2 cellular contexts compared by ENCODE assay signal in genomic region chr1:40248429-40248828, GRCh38.
TF ChIP-seq lines count a peak whose summit lies in the region.

No MANE protein-coding gene starts in this region.

TF ChIP-seq in IMR-90, 13 proteins besides CTCF, POLR2A, EP300 and RAD21:
- TF ChIP-seq CHD1 (IDR thresholded peaks at IDR 0.05; ENCODE audit: low read depth, low read length): no peak
- no peak for TF ChIP-seq RCOR1 (IDR thresholded peaks at IDR 0.05; ENCODE audit: insufficient replicate concordance, low read length)
- TF ChIP-seq CEBPB (IDR thresholded peaks at IDR 0.05; ENCODE audit: low read depth, low read length): no peak
- no peak for TF ChIP-seq MAFK (IDR thresholded peaks at IDR 0.05; ENCODE audit: low read depth, low read length)
- no peak for TF ChIP-seq SMC3 (IDR thresholded peaks at IDR 0.05; ENCODE audit: low read depth, low read length)
- TF ChIP-seq MAZ (IDR thresholded peaks at IDR 0.05; ENCODE audit: borderline replicate concordance, low read depth, low read length): no peak
- no peak for TF ChIP-seq MXI1 (IDR thresholded peaks at IDR 0.05; ENCODE audit: borderline replicate concordance, low read depth, low read length)
- no peak for TF ChIP-seq NFE2L2 (IDR thresholded peaks at IDR 0.05; ENCODE audit: low read depth, low read length)
- no peak for TF ChIP-seq RFX5 (IDR thresholded peaks at IDR 0.05; ENCODE audit: low read depth, low read length)
- no peak for TF ChIP-seq ELK1 (IDR thresholded peaks at IDR 0.05; ENCODE audit: borderline replicate concordance, low read depth, low read length)
- TF ChIP-seq BHLHE40 (IDR thresholded peaks at IDR 0.05; ENCODE audit: low read depth, low read length): no peak
- TF ChIP-seq USF2 (IDR thresholded peaks at IDR 0.05; ENCODE audit: low read depth, low read length): no peak
- TF ChIP-seq FOS (IDR thresholded peaks at IDR 0.05; ENCODE audit: low read depth, low read length): no peak

TF ChIP-seq in K562, 482 proteins besides CTCF, POLR2A, EP300 and RAD21 (continues in another document):
- no peak for TF ChIP-seq SAFB2 (IDR thresholded peaks at IDR 0.05; ENCODE audit: borderline replicate concordance, low read depth, low read length, severe bottlenecking)
- TF ChIP-seq RAD51 (IDR thresholded peaks at IDR 0.05; ENCODE audit: borderline replicate concordance, low read depth): no peak
- TF ChIP-seq GTF3C2 (IDR thresholded peaks at IDR 0.05; ENCODE audit: borderline replicate concordance, extremely low read depth, insufficient read length): no peak
- TF ChIP-seq MEIS2 (IDR thresholded peaks at IDR 0.05; ENCODE audit: partially characterized antibody): peak; percentile 3
- TF ChIP-seq CEBPZ (IDR thresholded peaks at IDR 0.05; ENCODE audit: borderline replicate concordance, low read depth, low read length): no peak
- no peak for TF ChIP-seq RHOXF2B (CRISPR knock-in tag; conservative IDR thresholded peaks at IDR 0.05)
- no peak for TF ChIP-seq SRSF9 (IDR thresholded peaks at IDR 0.05; ENCODE audit: borderline replicate concordance, low read depth, low read length)
- no peak for TF ChIP-seq HINFP (tag; conservative IDR thresholded peaks at IDR 0.05; ENCODE audit: low read depth)
- no peak for TF ChIP-seq SNIP1 (IDR thresholded peaks at IDR 0.05; ENCODE audit: low read depth)
- no peak for TF ChIP-seq DNMT1 (IDR thresholded peaks at IDR 0.05)
- no peak for TF ChIP-seq XRCC3 (IDR thresholded peaks at IDR 0.05)
- TF ChIP-seq POLR2B (IDR thresholded peaks at IDR 0.05; ENCODE audit: low read depth, partially characterized antibody): no peak
- TF ChIP-seq ZBTB49 (CRISPR knock-in tag; IDR thresholded peaks at IDR 0.05; ENCODE audit: borderline replicate concordance): no peak
- no peak for TF ChIP-seq ERF (CRISPR knock-in tag; IDR thresholded peaks at IDR 0.05)
- TF ChIP-seq ZNF561 (CRISPR knock-in tag; conservative IDR thresholded peaks at IDR 0.05): no peak
- TF ChIP-seq SOX6 (IDR thresholded peaks at IDR 0.05): peak; percentile 99
- no peak for TF ChIP-seq MXD1 (CRISPR knock-in tag; IDR thresholded peaks at IDR 0.05; ENCODE audit: borderline replicate concordance, poor library complexity, severe bottlenecking)
- no peak for TF ChIP-seq SUPT5H (IDR thresholded peaks at IDR 0.05)
- TF ChIP-seq KAT2B (IDR thresholded peaks at IDR 0.05; ENCODE audit: low read depth, low read length): no peak
- TF ChIP-seq HDAC6 (IDR thresholded peaks at IDR 0.05; ENCODE audit: low read depth, low read length): no peak
- TF ChIP-seq NCOA4 (IDR thresholded peaks at IDR 0.05; ENCODE audit: partially characterized antibody): no peak
- TF ChIP-seq TEAD4 (IDR thresholded peaks at IDR 0.05; ENCODE audit: low read length): peak; percentile 45; the same call in 1 of the 2 replicates
- TF ChIP-seq TEAD4 (CRISPR knock-in tag; IDR thresholded peaks at IDR 0.05; ENCODE audit: borderline replicate concordance): no peak
- TF ChIP-seq NELFE (IDR thresholded peaks at IDR 0.05; ENCODE audit: insufficient read depth, insufficient read length): no peak
- TF ChIP-seq ARID3B (CRISPR knock-in tag; IDR thresholded peaks at IDR 0.05; ENCODE audit: borderline replicate concordance): no peak
- TF ChIP-seq HLTF (IDR thresholded peaks at IDR 0.05): no peak
- TF ChIP-seq CREB3 (tag; conservative IDR thresholded peaks at IDR 0.05; ENCODE audit: low read depth): no peak
- TF ChIP-seq ARID1B (IDR thresholded peaks at IDR 0.05): peak; percentile 61
- no peak for TF ChIP-seq HNRNPK (IDR thresholded peaks at IDR 0.05; ENCODE audit: low read depth, low read length, poor library complexity, severe bottlenecking)
- no peak for TF ChIP-seq MTF1 (CRISPR knock-in tag; IDR thresholded peaks at IDR 0.05; ENCODE audit: borderline replicate concordance)
- TF ChIP-seq NFRKB (IDR thresholded peaks at IDR 0.05; ENCODE audit: low read depth): no peak
- TF ChIP-seq BHLHE40 (IDR thresholded peaks at IDR 0.05; ENCODE audit: low read length): no peak
- no peak for TF ChIP-seq ZNF165 (CRISPR knock-in tag; IDR thresholded peaks at IDR 0.05; ENCODE audit: borderline replicate concordance)
- no peak for TF ChIP-seq RBM15 (IDR thresholded peaks at IDR 0.05; ENCODE audit: insufficient read depth, low read length)
- no peak for TF ChIP-seq ZNF785 (CRISPR knock-in tag; IDR thresholded peaks at IDR 0.05)
- no peak for TF ChIP-seq PURB (CRISPR knock-in tag; IDR thresholded peaks at IDR 0.05; ENCODE audit: low read depth)
- no peak for TF ChIP-seq MXI1 (IDR thresholded peaks at IDR 0.05; ENCODE audit: low read depth, low read length)
- TF ChIP-seq ZNF79 (CRISPR knock-in tag; IDR thresholded peaks at IDR 0.05; ENCODE audit: low read depth): no peak
- TF ChIP-seq TCF7 (IDR thresholded peaks at IDR 0.05; ENCODE audit: borderline replicate concordance): no peak
- no peak for TF ChIP-seq TOE1 (IDR thresholded peaks at IDR 0.05; ENCODE audit: borderline replicate concordance)
- no peak for TF ChIP-seq TOE1 (CRISPR knock-in tag; IDR thresholded peaks at IDR 0.05; ENCODE audit: borderline replicate concordance, low read depth)
- TF ChIP-seq PHTF2 (CRISPR knock-in tag; IDR thresholded peaks at IDR 0.05): no peak
- no peak for TF ChIP-seq EGR1 (conservative IDR thresholded peaks at IDR 0.05)
- no peak for TF ChIP-seq ZNF133 (CRISPR knock-in tag; IDR thresholded peaks at IDR 0.05)
- no peak for TF ChIP-seq ZNF140 (CRISPR knock-in tag; IDR thresholded peaks at IDR 0.05)
- peak; percentile 39; the same call in 1 of the 2 replicates for TF ChIP-seq JUND (IDR thresholded peaks at IDR 0.05; ENCODE audit: borderline replicate concordance, low read depth, low read length)
- TF ChIP-seq JUND (tag; IDR thresholded peaks at IDR 0.05; ENCODE audit: borderline replicate concordance, low read depth, low read length): peak; percentile 59; the same call in 1 of the 3 replicates
- no peak for TF ChIP-seq TCF7L2 (IDR thresholded peaks at IDR 0.05; ENCODE audit: low read depth, low read length)
- TF ChIP-seq CHD4 (IDR thresholded peaks at IDR 0.05; ENCODE audit: insufficient read depth, insufficient replicate concordance, low read depth, low read length, poor library complexity, severe bottlenecking): no peak
- no peak for TF ChIP-seq CBX3 (IDR thresholded peaks at IDR 0.05; ENCODE audit: borderline replicate concordance in 1 of 2, low read length in 2 of 2)
- TF ChIP-seq JUN (IDR thresholded peaks at IDR 0.05; ENCODE audit: borderline replicate concordance, low read depth, low read length): no peak
- TF ChIP-seq JUN (CRISPR knock-in tag; IDR thresholded peaks at IDR 0.05; ENCODE audit: borderline replicate concordance): no peak
- no peak for TF ChIP-seq SETDB1 (IDR thresholded peaks at IDR 0.05; ENCODE audit: low read length)
- no peak for TF ChIP-seq ZNF699 (CRISPR knock-in tag; IDR thresholded peaks at IDR 0.05; ENCODE audit: insufficient replicate concordance)
- TF ChIP-seq ZBTB26 (CRISPR knock-in tag; IDR thresholded peaks at IDR 0.05): no peak
